23 cellular contexts compared by ENCODE assay signal in the genomic region with DNA sequence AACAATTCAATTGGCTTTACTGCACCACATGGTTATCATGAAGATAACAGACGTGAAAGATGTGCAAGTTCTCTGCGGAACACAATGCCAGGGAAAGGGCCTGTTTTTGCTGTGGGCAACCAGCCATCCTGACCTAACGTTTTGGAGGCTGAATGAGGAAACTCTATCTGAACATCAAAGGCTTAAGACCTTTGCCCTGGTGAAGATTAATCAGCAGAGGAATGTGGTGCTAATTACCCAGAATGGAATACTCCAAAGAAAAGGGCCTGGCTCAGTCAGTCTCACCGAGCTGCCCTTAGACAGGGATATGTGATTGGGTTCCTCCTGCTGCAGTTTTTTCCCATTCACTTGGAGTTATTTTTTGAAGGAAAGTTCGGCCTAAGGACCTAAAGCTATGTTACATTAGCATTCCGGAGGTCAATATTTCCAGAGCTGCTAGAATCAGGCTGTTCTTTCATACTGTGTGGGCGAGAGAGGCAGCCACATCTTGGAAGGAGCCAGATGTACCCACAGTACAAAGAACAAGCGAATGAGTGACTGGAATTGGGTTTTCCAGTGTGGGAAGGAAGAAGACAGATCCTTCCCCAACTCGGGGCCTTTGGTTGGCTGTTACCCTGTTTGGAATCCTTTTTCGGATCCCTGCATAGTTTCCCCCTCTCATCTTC. TPM values are rescaled to one million over a fixed set of nuclear protein-coding genes. Genes with fewer than 3 reads are reported as not detected.
DNase-seq lines count a peak whose midpoint lies in the region; TF ChIP-seq lines count a peak whose summit lies in the region.
"Had no signal": no experiment of that assay in that cellular context is flagged by ENCODE, and none has a peak within 500 bp of the region (broad histone marks: within the 10 kb centered on the region; RNA-seq: fewer than 3 reads in every experiment).

No MANE protein-coding gene starts in this region.

- no peaks in the 10 kb centered on the region for H3K79me2 ChIP-seq in smooth muscle cell (ENCODE audit: low read depth)

- TF ChIP-seq POLR2A in adrenal gland (IDR thresholded peaks at IDR 0.05) (no peak), esophagus squamous epithelium (IDR thresholded peaks at IDR 0.05) (no peak)

- DNase-seq in Ammon's horn (ENCODE audit: low spot score) (peak; percentile 27), adrenal gland (peak; percentile 25 to 91 (median 81)), foreskin fibroblast (peak; percentile 74 to 80), non-pigmented ciliary epithelial cell (ENCODE audit: low read depth) (peak; percentile 4), esophagus squamous epithelium (lab: John Stamatoyannopoulos, UW) (no peak), epidermal melanocyte (ENCODE audit: insufficient read length, low spot score) (no peak), smooth muscle cell (lab: John Stamatoyannopoulos, UW; ENCODE audit: unreplicated experiment) (no peak), hippocampal formation (lab: John Stamatoyannopoulos, UW) (no peak)
- DNase-seq: activated naive CD4-positive, alpha-beta T cell treated with anti-CD3 and anti-CD28 coated beads, Interleukin-2, amount 50 U/mL, for 16 hours; gastrocnemius medialis; HCEC 1CT; NCI-H1092 treated with DMSO at 0.1 percent for 48 hours; NCI-H2029; stimulated activated CD4-positive, alpha-beta T cell treated with anti-CD3 and anti-CD28 coated beads, Interleukin-4, amount 100 ng/mL, for 24 hours; stimulated activated naive B cell treated with anti-CD40 and anti-IgM and Interleukin-4, amounts not matched to agents 10 μg/mL and 1 μg/mL and 100 μg/mL, for 72 hours; T1000; uterus had no signal

- H3K27me3 ChIP-seq in adrenal gland (no peaks in the 10 kb centered on the region), esophagus squamous epithelium (peaks cover 0 to 36% (median 0%) of the 10 kb centered on the region in 4 donors), smooth muscle cell (ENCODE audit: low read depth) (no peaks in the 10 kb centered on the region)
- H3K27me3 ChIP-seq: ascending aorta, uterus had no signal

- no peak overlapping the region for H2AFZ ChIP-seq in smooth muscle cell (ENCODE audit: low read depth)

- no peaks in the 10 kb centered on the region for H3K9me3 ChIP-seq in adrenal gland (replicated peaks in 1 of 3)
- no peaks in the 10 kb centered on the region for H3K9me3 ChIP-seq in esophagus squamous epithelium
- H3K9me3 ChIP-seq in smooth muscle cell (replicated peaks; ENCODE audit: low read depth), result no peaks in the 10 kb centered on the region
- H3K9me3 ChIP-seq: A549, ascending aorta, gastrocnemius medialis, neutrophil, uterus had no signal

- H3K4me2 ChIP-seq in smooth muscle cell, result no peak overlapping the region
- H3K4me2 ChIP-seq: A549 had no signal

- H3K4me3 ChIP-seq in adrenal gland (no peak overlapping the region), foreskin fibroblast (ENCODE audit: low read depth in 1 of 2, low read length in 2 of 2) (no peak overlapping the region), esophagus squamous epithelium (no peak overlapping the region), smooth muscle cell (no peak overlapping the region)
- H3K4me3 ChIP-seq: A549, ascending aorta, dorsolateral prefrontal cortex, gastrocnemius medialis, uterus had no signal

- 42 to 57% (median 50%) methylated on average over 10 of the region's 10 CpGs for WGBS in adrenal gland, 4 donors
- 55 to 64% methylated on average over 10 of the region's 10 CpGs for WGBS in esophagus squamous epithelium, 2 donors
- 54% methylated on average over 10 of the region's 10 CpGs for WGBS in smooth muscle cell (ENCODE audit: low lambda C conversion rate)

- intact Hi-C loops in adrenal gland (cut with DNase I), result no loop called here
- intact Hi-C loops in esophagus squamous epithelium (cut with DNase I), result no loop called here

- no peaks in the 10 kb centered on the region for H4K20me1 ChIP-seq in smooth muscle cell (ENCODE audit: low read depth)

- TF ChIP-seq CTCF in adrenal gland (IDR thresholded peaks at IDR 0.05) (no peak), foreskin fibroblast (IDR thresholded peaks at IDR 0.05; ENCODE audit: low read depth, low read length) (no peak), esophagus squamous epithelium (IDR thresholded peaks at IDR 0.05) (no peak), smooth muscle cell (IDR thresholded peaks at IDR 0.05; ENCODE audit: borderline replicate concordance, insufficient read depth, poor library complexity, severe bottlenecking) (no peak)

- peak overlapping the region in 3 of 5 donors; percentile 20 to 75 (median 21) for H3K27ac ChIP-seq in adrenal gland
- H3K27ac ChIP-seq in esophagus squamous epithelium, result no peak overlapping the region
- no peak overlapping the region for H3K27ac ChIP-seq in smooth muscle cell (ENCODE audit: low read depth)
- H3K27ac ChIP-seq: A549, ascending aorta, epithelial cell of prostate, gastrocnemius medialis, neutrophil had no signal

- H3K36me3 ChIP-seq in adrenal gland (replicated peaks in 1 of 2) (no peaks in the 10 kb centered on the region), esophagus squamous epithelium (no peaks in the 10 kb centered on the region), smooth muscle cell (ENCODE audit: low read depth) (no peaks in the 10 kb centered on the region)
- H3K36me3 ChIP-seq: ascending aorta, gastrocnemius medialis, neutrophil, uterus had no signal

- no peak overlapping the region for H3K9ac ChIP-seq in smooth muscle cell (ENCODE audit: low read depth)

- H3K4me1 ChIP-seq in adrenal gland (replicated peaks in 1 of 2) (peaks cover 0 to 9% of the 10 kb centered on the region in 2 donors), esophagus squamous epithelium (no peaks in the 10 kb centered on the region), smooth muscle cell (ENCODE audit: low read depth) (peaks cover 14% of the 10 kb centered on the region)
- H3K4me1 ChIP-seq: A549, ascending aorta, gastrocnemius medialis, uterus had no signal

- H3F3A ChIP-seq in smooth muscle cell (ENCODE audit: low read depth), result no peaks in the 10 kb centered on the region

RNA-seq across cellular contexts. Expression of gene ASIC2, which starts 15.5 kb away (rescaled TPM):
- 1 to 10 TPM in 3 of 8 donors, under 1 TPM in 5; 0.29 to 1.5 (median 0.81) TPM for total RNA-seq in adrenal gland
- polyA plus RNA-seq in adrenal gland, result 1 to 10 TPM in 1 of 3 donors, under 1 TPM in 2; 0.30 to 1.1 (median 0.42) TPM
- under 1 TPM in 1 of 4 donors, not detected in 3; 0.29 TPM for total RNA-seq in esophagus squamous epithelium
- 0.18 and 4.2 TPM in 2 replicates for total RNA-seq in smooth muscle cell
- 0.23 and 0.31 TPM in 2 replicates for polyA plus RNA-seq in smooth muscle cell
- total RNA-seq: ascending aorta, gastrocnemius medialis had no signal
- polyA plus RNA-seq: liver had no signal

Comparison
In these comparisons a context has a peak if more than half of its experiments do, and no peak if none do; other contexts are left out.
1. DNase-seq: peak in Ammon's horn (single experiment), adrenal gland (7 of 7), foreskin fibroblast (2 of 2) and non-pigmented ciliary epithelial cell (single experiment); none in esophagus squamous epithelium (single experiment), epidermal melanocyte (single experiment), smooth muscle cell (single experiment) and hippocampal formation (0 of 2).
2. H3K27ac ChIP-seq: peak in adrenal gland (3 of 5); none in esophagus squamous epithelium (0 of 4) and smooth muscle cell (single experiment).